In genomic region chr19:45403272-45403671, GRCh38 we compare ENCODE assay signal across 1 cellular context.
TF ChIP-seq lines count a peak whose summit lies in the region.

No MANE protein-coding gene starts in this region.

TF ChIP-seq in GM23338, 12 proteins besides CTCF, POLR2A, EP300 and RAD21:
- no peak for TF ChIP-seq EZH2phosphoT487 (IDR thresholded peaks at IDR 0.05; ENCODE audit: unreplicated experiment)
- TF ChIP-seq EZH2 (IDR thresholded peaks at IDR 0.05; ENCODE audit: low read depth, unreplicated experiment) = no peak
- no peak for TF ChIP-seq ZNF331 (CRISPR knock-in tag; IDR thresholded peaks at IDR 0.05; ENCODE audit: low read depth)
- no peak for TF ChIP-seq JUNB (IDR thresholded peaks at IDR 0.05; ENCODE audit: unreplicated experiment)
- no peak for TF ChIP-seq POLR2AphosphoS5 (IDR thresholded peaks at IDR 0.05; ENCODE audit: low read depth)
- no peak for TF ChIP-seq ZNF462 (CRISPR knock-in tag; IDR thresholded peaks at IDR 0.05)
- TF ChIP-seq CREB1 (CRISPR knock-in tag; IDR thresholded peaks at IDR 0.05; ENCODE audit: low read depth) = no peak
- no peak for TF ChIP-seq NANOG (IDR thresholded peaks at IDR 0.05; ENCODE audit: borderline replicate concordance)
- TF ChIP-seq STAT1 (IDR thresholded peaks at IDR 0.05; ENCODE audit: unreplicated experiment) = no peak
- TF ChIP-seq ETS1 (IDR thresholded peaks at IDR 0.05) = no peak
- TF ChIP-seq, protein P1, sequence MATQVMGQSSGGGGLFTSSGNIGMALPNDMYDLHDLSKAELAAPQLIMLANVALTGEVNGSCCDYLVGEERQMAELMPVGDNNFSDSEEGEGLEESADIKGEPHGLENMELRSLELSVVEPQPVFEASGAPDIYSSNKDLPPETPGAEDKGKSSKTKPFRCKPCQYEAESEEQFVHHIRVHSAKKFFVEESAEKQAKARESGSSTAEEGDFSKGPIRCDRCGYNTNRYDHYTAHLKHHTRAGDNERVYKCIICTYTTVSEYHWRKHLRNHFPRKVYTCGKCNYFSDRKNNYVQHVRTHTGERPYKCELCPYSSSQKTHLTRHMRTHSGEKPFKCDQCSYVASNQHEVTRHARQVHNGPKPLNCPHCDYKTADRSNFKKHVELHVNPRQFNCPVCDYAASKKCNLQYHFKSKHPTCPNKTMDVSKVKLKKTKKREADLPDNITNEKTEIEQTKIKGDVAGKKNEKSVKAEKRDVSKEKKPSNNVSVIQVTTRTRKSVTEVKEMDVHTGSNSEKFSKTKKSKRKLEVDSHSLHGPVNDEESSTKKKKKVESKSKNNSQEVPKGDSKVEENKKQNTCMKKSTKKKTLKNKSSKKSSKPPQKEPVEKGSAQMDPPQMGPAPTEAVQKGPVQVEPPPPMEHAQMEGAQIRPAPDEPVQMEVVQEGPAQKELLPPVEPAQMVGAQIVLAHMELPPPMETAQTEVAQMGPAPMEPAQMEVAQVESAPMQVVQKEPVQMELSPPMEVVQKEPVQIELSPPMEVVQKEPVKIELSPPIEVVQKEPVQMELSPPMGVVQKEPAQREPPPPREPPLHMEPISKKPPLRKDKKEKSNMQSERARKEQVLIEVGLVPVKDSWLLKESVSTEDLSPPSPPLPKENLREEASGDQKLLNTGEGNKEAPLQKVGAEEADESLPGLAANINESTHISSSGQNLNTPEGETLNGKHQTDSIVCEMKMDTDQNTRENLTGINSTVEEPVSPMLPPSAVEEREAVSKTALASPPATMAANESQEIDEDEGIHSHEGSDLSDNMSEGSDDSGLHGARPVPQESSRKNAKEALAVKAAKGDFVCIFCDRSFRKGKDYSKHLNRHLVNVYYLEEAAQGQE (IDR thresholded peaks at IDR 0.05; ENCODE audit: unreplicated experiment) = no peak
- TF ChIP-seq ZNF114 (CRISPR knock-in tag; IDR thresholded peaks at IDR 0.05) = no peak
